ENCODE assay signal across 1 cellular context in genomic region chr7:2084331-2084730, GRCh38.
TF ChIP-seq lines count a peak whose summit lies in the region.

No MANE protein-coding gene starts in this region.

TF ChIP-seq in WTC11, 78 proteins besides CTCF, POLR2A, EP300 and RAD21 (continued from another document):
- TF ChIP-seq HMGXB4 (CRISPR knock-in tag; IDR thresholded peaks at IDR 0.05): no peak
- no peak for TF ChIP-seq ZNF532 (CRISPR knock-in tag; IDR thresholded peaks at IDR 0.05; ENCODE audit: borderline replicate concordance)
- no peak for TF ChIP-seq PRDM15 (CRISPR knock-in tag; IDR thresholded peaks at IDR 0.05)
- no peak for TF ChIP-seq NR2C2 (CRISPR knock-in tag; IDR thresholded peaks at IDR 0.05)
- TF ChIP-seq IRF2 (CRISPR knock-in tag; IDR thresholded peaks at IDR 0.05; ENCODE audit: borderline replicate concordance, low read depth): no peak
- TF ChIP-seq, protein P1, sequence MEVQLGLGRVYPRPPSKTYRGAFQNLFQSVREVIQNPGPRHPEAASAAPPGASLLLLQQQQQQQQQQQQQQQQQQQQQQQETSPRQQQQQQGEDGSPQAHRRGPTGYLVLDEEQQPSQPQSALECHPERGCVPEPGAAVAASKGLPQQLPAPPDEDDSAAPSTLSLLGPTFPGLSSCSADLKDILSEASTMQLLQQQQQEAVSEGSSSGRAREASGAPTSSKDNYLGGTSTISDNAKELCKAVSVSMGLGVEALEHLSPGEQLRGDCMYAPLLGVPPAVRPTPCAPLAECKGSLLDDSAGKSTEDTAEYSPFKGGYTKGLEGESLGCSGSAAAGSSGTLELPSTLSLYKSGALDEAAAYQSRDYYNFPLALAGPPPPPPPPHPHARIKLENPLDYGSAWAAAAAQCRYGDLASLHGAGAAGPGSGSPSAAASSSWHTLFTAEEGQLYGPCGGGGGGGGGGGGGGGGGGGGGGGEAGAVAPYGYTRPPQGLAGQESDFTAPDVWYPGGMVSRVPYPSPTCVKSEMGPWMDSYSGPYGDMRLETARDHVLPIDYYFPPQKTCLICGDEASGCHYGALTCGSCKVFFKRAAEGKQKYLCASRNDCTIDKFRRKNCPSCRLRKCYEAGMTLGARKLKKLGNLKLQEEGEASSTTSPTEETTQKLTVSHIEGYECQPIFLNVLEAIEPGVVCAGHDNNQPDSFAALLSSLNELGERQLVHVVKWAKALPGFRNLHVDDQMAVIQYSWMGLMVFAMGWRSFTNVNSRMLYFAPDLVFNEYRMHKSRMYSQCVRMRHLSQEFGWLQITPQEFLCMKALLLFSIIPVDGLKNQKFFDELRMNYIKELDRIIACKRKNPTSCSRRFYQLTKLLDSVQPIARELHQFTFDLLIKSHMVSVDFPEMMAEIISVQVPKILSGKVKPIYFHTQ (CRISPR knock-in tag; IDR thresholded peaks at IDR 0.05): no peak
- no peak for TF ChIP-seq OVOL2 (CRISPR knock-in tag; IDR thresholded peaks at IDR 0.05; ENCODE audit: borderline replicate concordance)
- TF ChIP-seq EMX1 (CRISPR knock-in tag; IDR thresholded peaks at IDR 0.05): no peak
- TF ChIP-seq NFYB (CRISPR knock-in tag; conservative IDR thresholded peaks at IDR 0.05; ENCODE audit: low read depth): no peak
- no peak for TF ChIP-seq ESRRA (CRISPR knock-in tag; IDR thresholded peaks at IDR 0.05; ENCODE audit: borderline replicate concordance)
- TF ChIP-seq NR1H2 (CRISPR knock-in tag; IDR thresholded peaks at IDR 0.05): no peak
- TF ChIP-seq ZNF281 (CRISPR knock-in tag; IDR thresholded peaks at IDR 0.05): no peak
